22 cellular contexts compared by ENCODE assay signal in the genomic region with DNA sequence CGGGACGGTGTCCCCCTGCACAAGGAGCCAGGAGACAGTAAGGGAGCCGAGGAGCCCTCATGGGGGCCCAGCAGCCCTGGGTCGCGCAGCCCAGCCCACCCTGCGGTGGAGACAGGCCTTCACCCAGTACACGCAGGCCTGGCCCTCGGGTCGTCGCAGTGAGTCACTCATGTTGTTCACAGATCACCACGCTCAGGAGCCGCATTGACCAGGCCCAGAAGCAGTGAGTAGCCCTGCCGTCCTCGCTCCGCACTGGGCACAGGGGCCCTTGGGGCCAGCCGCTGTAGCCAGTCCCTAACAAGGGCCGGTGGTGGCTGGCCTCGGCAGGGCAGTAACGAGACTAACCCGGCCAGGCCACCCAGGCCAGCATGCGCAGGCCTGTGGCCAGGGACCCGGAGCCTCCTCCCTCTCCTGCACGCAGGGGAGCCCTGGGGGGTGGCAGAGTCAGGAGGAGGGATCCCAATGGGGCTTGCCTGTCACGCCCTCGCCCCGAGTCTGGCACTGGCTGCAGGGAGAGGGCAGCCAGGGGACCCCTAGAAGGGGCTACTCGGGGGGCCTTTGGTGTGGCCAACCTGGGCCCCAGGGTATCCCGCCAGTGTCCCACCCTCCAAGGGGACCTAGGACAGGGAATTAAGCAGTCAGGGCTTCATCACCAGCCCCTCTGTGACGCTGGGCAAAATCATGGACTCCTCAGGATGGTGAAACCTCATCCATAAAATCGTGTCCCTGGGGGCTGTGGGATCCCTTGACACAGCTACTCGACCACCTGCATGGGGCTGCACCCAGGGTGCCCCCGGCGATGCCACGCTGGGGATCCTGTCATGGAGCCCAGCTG. TPM values are rescaled to one million over a fixed set of nuclear protein-coding genes. Genes with fewer than 3 reads are reported as not detected.
DNase-seq lines count a peak whose midpoint lies in the region; ATAC-seq, FAIRE-seq and TF ChIP-seq lines count a peak whose summit lies in the region.
"Had no signal": no experiment of that assay in that cellular context is flagged by ENCODE, and none has a peak within 500 bp of the region (broad histone marks: within the 10 kb centered on the region; RNA-seq: fewer than 3 reads in every experiment).

No MANE protein-coding gene starts in this region.

- no peaks in the 10 kb centered on the region for H3K27me3 ChIP-seq in BE2C
- H3K27me3 ChIP-seq in small intestine (ENCODE audit: control insufficient read depth in 2 of 2, insufficient read depth in 2 of 2, low read length in 2 of 2): no peaks in the 10 kb centered on the region
- H3K27me3 ChIP-seq: BLaER1, transverse colon had no signal

- H3K36me3 Mint-ChIP-seq in natural killer cell: no peaks in the 10 kb centered on the region
- H3K36me3 Mint-ChIP-seq: activated CD8-positive, alpha-beta memory T cell treated with anti-CD3 and anti-CD28 coated beads, Interleukin-2, amount 10 ng/mL, durations not matched to agents 7 days and 5 days; mesothelial cell of epicardium; stimulated activated effector memory CD8-positive, alpha-beta T cell treated with anti-CD3 and anti-CD28 coated beads, Interleukin-12 subunit alpha, Interleukin-12 subunit beta, amount 100 ng/mL, for 72 hours had no signal

- DNase-seq in BE2C (peak; percentile 20), ELF-1 (ENCODE audit: low read depth, low spot score) (peak; percentile 27), cardiac septum (ENCODE audit: low spot score) (peak; percentile 66), natural killer cell (peak; percentile 15), EL (no peak), small intestine (no peak)
- no peak for DNase-seq in stimulated activated CD4-positive, alpha-beta T cell treated with anti-CD3 and anti-CD28 coated beads, Interleukin-12 subunit alpha, Interleukin-12 subunit beta, amount 100 ng/mL, for 4 hours
- DNase-seq: activated CD8-positive, alpha-beta memory T cell treated with anti-CD3 and anti-CD28 coated beads, Interleukin-2, amount 10 ng/mL, durations not matched to agents 7 days and 5 days; activated effector memory CD4-positive, alpha-beta T cell treated with anti-CD3 and anti-CD28 coated beads, Interleukin-2, amount 50 U/mL, for 16 hours; DND-41; KG1; NCI-H1092; NCI-H748 treated with DMSO at 0.1 percent for 48 hours; transverse colon had no signal

- no peak for TF ChIP-seq CTCF in BE2C (IDR thresholded peaks at IDR 0.05; ENCODE audit: low read depth, low read length)
- no peak for TF ChIP-seq CTCF in natural killer cell (IDR thresholded peaks at IDR 0.05)

- H3K4me1 Mint-ChIP-seq in natural killer cell: peaks cover 4 to 24% of the 10 kb centered on the region in 2 donors

- no peak for FAIRE-seq in small intestine (lab: Jason Lieb, UNC)

- no peaks in the 10 kb centered on the region for H3K9me3 Mint-ChIP-seq in natural killer cell
- H3K9me3 Mint-ChIP-seq: mesothelial cell of epicardium; stimulated activated effector memory CD8-positive, alpha-beta T cell treated with anti-CD3 and anti-CD28 coated beads, Interleukin-12 subunit alpha, Interleukin-12 subunit beta, amount 100 ng/mL, for 72 hours had no signal

- H3K9me3 ChIP-seq in BE2C: no peaks in the 10 kb centered on the region
- H3K9me3 ChIP-seq in small intestine (ENCODE audit: control insufficient read depth, low read depth): no peaks in the 10 kb centered on the region
- H3K9me3 ChIP-seq: BLaER1, gastroesophageal sphincter, transverse colon had no signal

- H3K36me3 ChIP-seq in BE2C: no peaks in the 10 kb centered on the region
- no peaks in the 10 kb centered on the region for H3K36me3 ChIP-seq in small intestine (ENCODE audit: control insufficient read depth in 2 of 2, insufficient read depth in 2 of 2, low read length in 2 of 2)
- H3K36me3 ChIP-seq: BLaER1, gastroesophageal sphincter, transverse colon had no signal

- no peak overlapping the region for H3K4me3 Mint-ChIP-seq in natural killer cell
- H3K4me3 Mint-ChIP-seq: activated CD8-positive, alpha-beta memory T cell treated with anti-CD3 and anti-CD28 coated beads, Interleukin-2, amount 10 ng/mL, durations not matched to agents 7 days and 5 days; mesothelial cell of epicardium; stimulated activated effector memory CD8-positive, alpha-beta T cell treated with anti-CD3 and anti-CD28 coated beads, Interleukin-12 subunit alpha, Interleukin-12 subunit beta, amount 100 ng/mL, for 72 hours had no signal

- no peak overlapping the region for H3K27ac Mint-ChIP-seq in natural killer cell
- H3K27ac Mint-ChIP-seq: activated CD8-positive, alpha-beta memory T cell treated with anti-CD3 and anti-CD28 coated beads, Interleukin-2, amount 10 ng/mL, durations not matched to agents 7 days and 5 days; stimulated activated effector memory CD8-positive, alpha-beta T cell treated with anti-CD3 and anti-CD28 coated beads, Interleukin-12 subunit alpha, Interleukin-12 subunit beta, amount 100 ng/mL, for 72 hours had no signal

- H3K27ac ChIP-seq in small intestine (ENCODE audit: low read depth in 1 of 2, low read length in 1 of 2): no peak overlapping the region
- H3K27ac ChIP-seq: BLaER1, gastroesophageal sphincter, skin epidermis, transverse colon had no signal

- peaks cover 0 to 12% of the 10 kb centered on the region in 2 donors for H3K27me3 Mint-ChIP-seq in natural killer cell (ENCODE audit: low read depth in 2 of 2)

- no peak overlapping the region for H3K4me3 ChIP-seq in BE2C (ENCODE audit: low read depth, low read length)
- no peak overlapping the region for H3K4me3 ChIP-seq in small intestine (ENCODE audit: low read depth in 1 of 2, low read length in 2 of 2)
- H3K4me3 ChIP-seq: BLaER1, gastroesophageal sphincter, skin epidermis, transverse colon had no signal

- ATAC-seq in natural killer cell: no peak
- no peak for ATAC-seq in HG03139 (IDR thresholded peaks at IDR 0.05; ENCODE audit: unreplicated experiment)
- ATAC-seq: activated CD8-positive, alpha-beta memory T cell treated with anti-CD3 and anti-CD28 coated beads, Interleukin-2, amount 10 ng/mL, durations not matched to agents 7 days and 5 days; gastroesophageal sphincter; stimulated activated effector memory CD8-positive, alpha-beta T cell treated with anti-CD3 and anti-CD28 coated beads, Interleukin-12 subunit alpha, Interleukin-12 subunit beta, amount 100 ng/mL, for 72 hours had no signal

- no peaks in the 10 kb centered on the region for H3K4me1 ChIP-seq in BE2C
- H3K4me1 ChIP-seq in small intestine (ENCODE audit: control insufficient read depth in 2 of 2, insufficient read depth in 1 of 2, low read depth in 1 of 2, low read length in 1 of 2): no peaks in the 10 kb centered on the region

- intact Hi-C loops in cardiac septum (cut with DNase I): no loop called here
- intact Hi-C loops in natural killer cell (cut with micrococcal nuclease): no loop called here

- 80 to 89% (median 81%) methylated on average over 30 to 34 of the region's 34 CpGs for WGBS in small intestine, 3 donors

RNA-seq across cellular contexts. Expression of a gene that starts 10.1 kb away (rescaled TPM):
- polyA plus RNA-seq in BE2C (2012; ENCODE audit: insufficient read depth, insufficient read length, low read depth): 155 TPM
- total RNA-seq in cardiac septum: 85.0 TPM
- total RNA-seq in natural killer cell: 10 to 100 TPM; 31.2 to 35.4 (median 32.8) TPM
- polyA plus RNA-seq in small intestine: 100 to 1,000 TPM; 101 to 210 (median 177) TPM

RNA-seq across cellular contexts. Expression of a gene that starts 17.5 kb away (rescaled TPM):
- not detected for polyA plus RNA-seq in BE2C (2012; ENCODE audit: insufficient read depth, insufficient read length, low read depth)
- 41.5 TPM for total RNA-seq in cardiac septum
- total RNA-seq in natural killer cell: 10 to 100 TPM; 15.8 to 27.9 (median 26.2) TPM
- polyA plus RNA-seq in small intestine: 1 to 10 TPM in 2 of 3 donors, under 1 TPM in 1; 0.66 to 7.2 (median 1.6) TPM
- total RNA-seq: epithelial cell of proximal tubule, RPMI7951 had no signal

RNA-seq across cellular contexts. Expression of a gene that starts 45.3 kb away (rescaled TPM):
- not detected for polyA plus RNA-seq in BE2C (2012; ENCODE audit: insufficient read depth, insufficient read length, low read depth)
- total RNA-seq in cardiac septum: 0.75 TPM
- total RNA-seq in natural killer cell: under 1 TPM in 2 of 3 donors, not detected in 1; 0.14 to 0.32 TPM
- polyA plus RNA-seq in small intestine: under 1 TPM in 1 of 3 donors, not detected in 2; 0.01 TPM
- total RNA-seq: activated CD8-positive, alpha-beta memory T cell treated with anti-CD3 and anti-CD28 coated beads, Interleukin-2, amount 10 ng/mL, durations not matched to agents 7 days and 5 days; epithelial cell of proximal tubule; gastroesophageal sphincter; mesothelial cell of epicardium; RPMI7951; transverse colon had no signal

Comparison
In these comparisons a context has a peak if more than half of its experiments do, and no peak if none do; other contexts are left out.
1. DNase-seq: peak in BE2C (single experiment), ELF-1 (single experiment), cardiac septum (single experiment) and natural killer cell (single experiment); none in EL (single experiment), small intestine (single experiment) and stimulated activated CD4-positive, alpha-beta T cell treated with anti-CD3 and anti-CD28 coated beads, Interleukin-12 subunit alpha, Interleukin-12 subunit beta, amount 100 ng/mL, for 4 hours (single experiment).